12 cellular contexts compared by ENCODE assay signal in genomic region chr17:2043785-2044184, GRCh38. TPM values are rescaled to one million over a fixed set of nuclear protein-coding genes. Genes with fewer than 3 reads are reported as not detected.
DNase-seq lines count a peak whose midpoint lies in the region; ATAC-seq and TF ChIP-seq lines count a peak whose summit lies in the region.
"Had no signal": no experiment of that assay in that cellular context is flagged by ENCODE, and none has a peak within 500 bp of the region (broad histone marks: within the 10 kb centered on the region; RNA-seq: fewer than 3 reads in every experiment).

No MANE protein-coding gene starts in this region.

- H3K27ac Mint-ChIP-seq in GM23338 (no peak overlapping the region), immature natural killer cell (peak overlapping the region in 4 of 6 donors; percentile 84 to 96 (median 90))
- peak overlapping the region; percentile 49 for H3K27ac Mint-ChIP-seq in activated naive CD8-positive, alpha-beta T cell treated with anti-CD3 and anti-CD28 coated beads, Interleukin-2, amount 50 U/mL, for 24 hours

- peaks cover 7% of the 10 kb centered on the region; the same call in 1 of the 2 replicates for H3K36me3 ChIP-seq in GM23338 (ENCODE audit: insufficient read depth)

- DNase-seq in ACHN (peak; percentile 62), GM23338 (ENCODE audit: low spot score) (no peak), immature natural killer cell (no peak), GOT3 (lab: John Stamatoyannopoulos, UW) (no peak), NCI-H446 treated with DMSO at 0.1 percent for 48 hours (lab: John Stamatoyannopoulos, UW) (no peak), iPS-NIHi11 (ENCODE audit: low spot score) (no peak), globus pallidus (ENCODE audit: low spot score) (no peak)
- DNase-seq in activated naive CD8-positive, alpha-beta T cell treated with anti-CD3 and anti-CD28 coated beads, Interleukin-2, amount 50 U/mL, for 24 hours, result no peak
- DNase-seq: activated CD8-positive, alpha-beta memory T cell treated with anti-CD3 and anti-CD28 coated beads, Interleukin-2, amount 50 U/mL, for 4 hours; erythroblast; NCI-H1417 had no signal

- no peak for TF ChIP-seq CTCF in GM23338 (conservative IDR thresholded peaks at IDR 0.05; ENCODE audit: low read depth in 2 of 2)

- in situ Hi-C loops in ACHN (cut with HindIII; ENCODE audit: low pct_ligation_motif_present, low pct_unique_long_range_greater_than_20kb, low sequenced_read_pairs), result loop anchor here (25.0 kb wide), 1 partner anchor 156 kb away; no protein-coding TSS in a partner anchor

- H3K4me2 ChIP-seq in GM23338, result no peak overlapping the region

- ATAC-seq in GM23338, result no peak
- ATAC-seq in activated naive CD8-positive, alpha-beta T cell treated with anti-CD3 and anti-CD28 coated beads, Interleukin-2, amount 50 U/mL, for 24 hours, result no peak
- ATAC-seq: Panc1 had no signal

- no peak overlapping the region for H2AFZ ChIP-seq in GM23338

- H3K79me2 ChIP-seq in GM23338 (replicated peaks; ENCODE audit: insufficient read depth), result no peaks in the 10 kb centered on the region

- H3K4me3 ChIP-seq in GM23338, result no peak overlapping the region

- H3K27ac ChIP-seq in GM23338 (ENCODE audit: low read depth), result no peak overlapping the region

- H3K27me3 Mint-ChIP-seq in GM23338 (ENCODE audit: insufficient read depth, low read depth, poor library complexity) (peaks cover 36% of the 10 kb centered on the region), immature natural killer cell (ENCODE audit: low read depth in 3 of 3) (peaks cover 4 to 12% (median 10%) of the 10 kb centered on the region in 3 donors)
- peaks cover 4% of the 10 kb centered on the region for H3K27me3 Mint-ChIP-seq in activated naive CD8-positive, alpha-beta T cell treated with anti-CD3 and anti-CD28 coated beads, Interleukin-2, amount 50 U/mL, for 24 hours

- H3K27me3 ChIP-seq in GM23338 (ENCODE audit: insufficient read depth), result peaks cover 37% of the 10 kb centered on the region

- H3K9me2 ChIP-seq in GM23338 (ENCODE audit: insufficient read depth), result no peaks in the 10 kb centered on the region

- H3K36me3 Mint-ChIP-seq in GM23338 (ENCODE audit: low read depth) (peaks cover 16% of the 10 kb centered on the region), immature natural killer cell (peaks cover 0 to 8% (median 0%) of the 10 kb centered on the region in 3 donors)
- peaks cover 21% of the 10 kb centered on the region for H3K36me3 Mint-ChIP-seq in activated naive CD8-positive, alpha-beta T cell treated with anti-CD3 and anti-CD28 coated beads, Interleukin-2, amount 50 U/mL, for 24 hours (ENCODE audit: low read depth)

- peak overlapping the region; percentile 97; the same call in 1 of the 3 replicates for H3K4me3 Mint-ChIP-seq in GM23338
- H3K4me3 Mint-ChIP-seq in activated naive CD8-positive, alpha-beta T cell treated with anti-CD3 and anti-CD28 coated beads, Interleukin-2, amount 50 U/mL, for 24 hours, result peak overlapping the region; percentile 93
- peak overlapping the region in 4 of 5 donors; percentile 91 to 94 (median 92) for H3K4me3 Mint-ChIP-seq in immature natural killer cell

- no peaks in the 10 kb centered on the region for H3K9me3 Mint-ChIP-seq in GM23338
- no peaks in the 10 kb centered on the region for H3K9me3 Mint-ChIP-seq in activated naive CD8-positive, alpha-beta T cell treated with anti-CD3 and anti-CD28 coated beads, Interleukin-2, amount 50 U/mL, for 24 hours
- no peaks in the 10 kb centered on the region for H3K9me3 Mint-ChIP-seq in immature natural killer cell

- H4K20me1 ChIP-seq in GM23338 (replicated peaks; ENCODE audit: insufficient read depth), result no peaks in the 10 kb centered on the region; the same call in 1 of the 2 replicates

- H3K4me1 Mint-ChIP-seq in GM23338 (peaks cover 5% of the 10 kb centered on the region; the same call in 2 of the 3 replicates), immature natural killer cell (peaks cover 23 to 24% of the 10 kb centered on the region in 2 donors)
- H3K4me1 Mint-ChIP-seq in activated naive CD8-positive, alpha-beta T cell treated with anti-CD3 and anti-CD28 coated beads, Interleukin-2, amount 50 U/mL, for 24 hours, result peaks cover 26% of the 10 kb centered on the region

- peaks cover 10% of the 10 kb centered on the region; the same call in 1 of the 2 replicates for H3F3A ChIP-seq in GM23338 (replicated peaks; ENCODE audit: low read depth)

- H3K4me1 ChIP-seq in GM23338 (ENCODE audit: insufficient read depth), result peaks cover 7% of the 10 kb centered on the region

TF ChIP-seq in GM23338, 12 proteins besides CTCF, POLR2A, EP300 and RAD21 (continues in another document):
- TF ChIP-seq ETS1 (IDR thresholded peaks at IDR 0.05) (no peak), STAT1 (IDR thresholded peaks at IDR 0.05; ENCODE audit: unreplicated experiment) (no peak), CREB1 (CRISPR knock-in tag; IDR thresholded peaks at IDR 0.05; ENCODE audit: low read depth) (no peak), POLR2AphosphoS5 (IDR thresholded peaks at IDR 0.05; ENCODE audit: low read depth) (no peak), ZNF114 (CRISPR knock-in tag; IDR thresholded peaks at IDR 0.05) (no peak), EZH2 (IDR thresholded peaks at IDR 0.05; ENCODE audit: low read depth, unreplicated experiment) (no peak), EZH2phosphoT487 (IDR thresholded peaks at IDR 0.05; ENCODE audit: unreplicated experiment) (no peak), JUNB (IDR thresholded peaks at IDR 0.05; ENCODE audit: unreplicated experiment) (no peak)
- TF ChIP-seq, protein P1, sequence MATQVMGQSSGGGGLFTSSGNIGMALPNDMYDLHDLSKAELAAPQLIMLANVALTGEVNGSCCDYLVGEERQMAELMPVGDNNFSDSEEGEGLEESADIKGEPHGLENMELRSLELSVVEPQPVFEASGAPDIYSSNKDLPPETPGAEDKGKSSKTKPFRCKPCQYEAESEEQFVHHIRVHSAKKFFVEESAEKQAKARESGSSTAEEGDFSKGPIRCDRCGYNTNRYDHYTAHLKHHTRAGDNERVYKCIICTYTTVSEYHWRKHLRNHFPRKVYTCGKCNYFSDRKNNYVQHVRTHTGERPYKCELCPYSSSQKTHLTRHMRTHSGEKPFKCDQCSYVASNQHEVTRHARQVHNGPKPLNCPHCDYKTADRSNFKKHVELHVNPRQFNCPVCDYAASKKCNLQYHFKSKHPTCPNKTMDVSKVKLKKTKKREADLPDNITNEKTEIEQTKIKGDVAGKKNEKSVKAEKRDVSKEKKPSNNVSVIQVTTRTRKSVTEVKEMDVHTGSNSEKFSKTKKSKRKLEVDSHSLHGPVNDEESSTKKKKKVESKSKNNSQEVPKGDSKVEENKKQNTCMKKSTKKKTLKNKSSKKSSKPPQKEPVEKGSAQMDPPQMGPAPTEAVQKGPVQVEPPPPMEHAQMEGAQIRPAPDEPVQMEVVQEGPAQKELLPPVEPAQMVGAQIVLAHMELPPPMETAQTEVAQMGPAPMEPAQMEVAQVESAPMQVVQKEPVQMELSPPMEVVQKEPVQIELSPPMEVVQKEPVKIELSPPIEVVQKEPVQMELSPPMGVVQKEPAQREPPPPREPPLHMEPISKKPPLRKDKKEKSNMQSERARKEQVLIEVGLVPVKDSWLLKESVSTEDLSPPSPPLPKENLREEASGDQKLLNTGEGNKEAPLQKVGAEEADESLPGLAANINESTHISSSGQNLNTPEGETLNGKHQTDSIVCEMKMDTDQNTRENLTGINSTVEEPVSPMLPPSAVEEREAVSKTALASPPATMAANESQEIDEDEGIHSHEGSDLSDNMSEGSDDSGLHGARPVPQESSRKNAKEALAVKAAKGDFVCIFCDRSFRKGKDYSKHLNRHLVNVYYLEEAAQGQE (IDR thresholded peaks at IDR 0.05; ENCODE audit: unreplicated experiment), result no peak

RNA-seq across cellular contexts. Expression of gene OVCA2, which starts 2.0 kb away (rescaled TPM):
- 21.3 and 24.8 TPM in 2 replicates for total RNA-seq in GM23338 (2014; rRNA removed; shearing (Covaris generic))
- polyA plus RNA-seq in GM23338 (2016; fragmentation: Nextera tagmentation; extraction: Ambion mirVana) (14.9 and 15.9 TPM in 2 replicates), immature natural killer cell (100 to 1,000 TPM in 2 of 3 donors, 10 to 100 TPM in 1; 90.6 to 107 (median 104) TPM)

RNA-seq across cellular contexts. Expression of gene HIC1, which starts 11.1 kb away (rescaled TPM):
- total RNA-seq in GM23338 (2014; rRNA removed; shearing (Covaris generic)), result 0.17 TPM in 1 of 2 replicates, not detected in the other
- polyA plus RNA-seq in GM23338 (2016; fragmentation: Nextera tagmentation; extraction: Ambion mirVana) (0.23 and 0.26 TPM in 2 replicates), immature natural killer cell (1 to 10 TPM in 2 of 3 donors, under 1 TPM in 1; 0.90 to 5.9 (median 1.2) TPM)

RNA-seq across cellular contexts. Expression of gene DPH1, which starts 13.8 kb away (rescaled TPM):
- 22.3 and 28.2 TPM in 2 replicates for total RNA-seq in GM23338 (2014; rRNA removed; shearing (Covaris generic))
- polyA plus RNA-seq in GM23338 (2016; fragmentation: Nextera tagmentation; extraction: Ambion mirVana) (9.0 and 11.8 TPM in 2 replicates), immature natural killer cell (10 to 100 TPM; 18.6 to 26.4 (median 21.4) TPM)

RNA-seq across cellular contexts. Expression of gene RTN4RL1, which starts 18.7 kb away (rescaled TPM):
- total RNA-seq in GM23338 (2014; rRNA removed; shearing (Covaris generic)), result 0.17 TPM in 1 of 2 replicates, not detected in the other
- not detected in 2 replicates for polyA plus RNA-seq in GM23338 (2016; fragmentation: Nextera tagmentation; extraction: Ambion mirVana)
- under 1 TPM in 1 of 3 donors, not detected in 2; 0.37 TPM for polyA plus RNA-seq in immature natural killer cell
